Comparison of ENCODE assay signal across 28 cellular contexts in genomic region chr13:22877421-22877820, GRCh38.
"Had no signal": no experiment of that assay in that cellular context is flagged by ENCODE, and none has a peak within 500 bp of the region (broad histone marks: within the 10 kb centered on the region; RNA-seq: fewer than 3 reads in every experiment).

No MANE protein-coding gene starts in this region.

- FAIRE-seq: endometrium, islet of Langerhans, keratinocyte had no signal

- H3K9me3 ChIP-seq: esophagus squamous epithelium, gastrocnemius medialis, lower lobe of right lung, mucosa of descending colon had no signal

- H3K4me3 Mint-ChIP-seq: mesothelial cell of epicardium; naive B cell; naive thymus-derived CD8-positive, alpha-beta T cell had no signal

- H3K27ac ChIP-seq: coronary artery, dorsolateral prefrontal cortex, epithelial cell of prostate, esophagus squamous epithelium, gastrocnemius medialis, heart right ventricle, left lung, lower lobe of right lung had no signal

- H3K27ac Mint-ChIP-seq: mesothelial cell of epicardium; naive B cell; naive thymus-derived CD8-positive, alpha-beta T cell had no signal

- H3K4me1 ChIP-seq: esophagus squamous epithelium, gastrocnemius medialis, heart right ventricle, left lung, lower lobe of right lung had no signal

- H3K4me3 ChIP-seq: coronary artery, dorsolateral prefrontal cortex, esophagus squamous epithelium, gastrocnemius medialis, heart right ventricle, left lung, lower lobe of right lung, mucosa of descending colon had no signal

- ATAC-seq: esophagus mucosa; gastrocnemius medialis; heart right ventricle; left cardiac atrium; left lung; left ventricle myocardium superior; lower lobe of right lung; mucosa of descending colon; naive thymus-derived CD8-positive, alpha-beta T cell had no signal

- H3K36me3 ChIP-seq: esophagus squamous epithelium, gastrocnemius medialis, heart right ventricle, left lung, lower lobe of right lung had no signal

- DNase-seq: dermis blood vessel endothelial cell; dorsolateral prefrontal cortex; effector CD4-positive, alpha-beta T cell; effector memory CD4-positive, alpha-beta T cell; erythroblast; esophagus squamous epithelium; foreskin fibroblast; foreskin melanocyte; gastrocnemius medialis; glutamatergic neuron; head of caudate nucleus; heart right ventricle; hippocampal formation; left cardiac atrium; left lung; left ventricle myocardium superior; lower lobe of right lung; mesenchymal stem cell; mucosa of descending colon; naive B cell; naive thymus-derived CD8-positive, alpha-beta T cell had no signal

- H3K27me3 ChIP-seq: dorsolateral prefrontal cortex, esophagus squamous epithelium, gastrocnemius medialis, heart right ventricle, left lung had no signal

- H3K4me1 Mint-ChIP-seq: naive B cell; naive thymus-derived CD8-positive, alpha-beta T cell had no signal
